In the genomic region with DNA sequence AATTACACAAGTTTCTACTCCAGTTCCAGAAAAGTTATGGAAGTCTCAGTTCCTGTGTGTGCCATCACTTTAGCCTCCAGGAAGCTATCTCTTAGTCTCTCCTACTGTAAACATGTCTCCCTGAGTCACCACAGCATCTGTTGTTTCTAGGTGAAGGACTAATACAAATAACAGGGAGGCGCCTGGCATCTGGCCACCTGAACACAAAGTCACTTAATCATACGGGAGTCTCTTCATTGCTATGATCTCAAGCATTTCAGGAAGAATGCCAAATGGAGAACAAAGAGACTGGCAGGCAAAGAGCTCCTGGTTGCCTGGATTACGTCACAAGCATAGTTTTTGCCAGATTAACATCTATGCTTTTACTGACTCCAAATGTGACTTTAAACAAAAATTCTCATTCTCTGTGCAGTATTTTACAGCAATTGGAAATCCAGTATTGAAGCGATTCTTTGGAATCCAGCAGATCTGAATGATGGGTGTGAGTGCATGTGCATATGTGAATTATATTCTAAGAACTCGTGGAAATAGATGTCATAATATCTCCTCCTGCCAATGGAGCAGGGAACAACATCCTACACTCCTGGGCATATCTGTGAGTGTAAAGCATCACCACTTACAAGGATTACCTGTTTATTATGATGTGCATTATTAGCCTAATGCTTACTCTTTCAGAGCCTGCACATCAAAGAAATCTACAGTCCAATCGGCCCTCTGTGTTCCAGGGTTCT, we compare ENCODE assay signal across 8 cellular contexts.
DNase-seq lines count a peak whose midpoint lies in the region; ATAC-seq lines count a peak whose summit lies in the region.

No MANE protein-coding gene starts in this region.

- no peak overlapping the region for H3K4me3 ChIP-seq in mesodermal cell (ENCODE audit: extremely low read depth, insufficient read depth, low read length, poor library complexity, severe bottlenecking)

- WGBS in mesodermal cell (ENCODE audit: insufficient coverage in 2 of 2), 2 experiments, result 80 to 94% methylated on average over 3 to 4 of the region's 6 CpGs

- H3K9me3 Mint-ChIP-seq in activated T-helper 17 cell treated with anti-CD3 and anti-CD28 coated beads, Interleukin-2, amount 50 U/mL, for 72 hours, result peaks cover 4% of the 10 kb centered on the region

- no peaks in the 10 kb centered on the region for H3K36me3 ChIP-seq in mesodermal cell (ENCODE audit: control insufficient read depth, insufficient read depth, low read length)

- H3K27me3 Mint-ChIP-seq in activated T-helper 17 cell treated with anti-CD3 and anti-CD28 coated beads, Interleukin-2, amount 50 U/mL, for 72 hours, result no peaks in the 10 kb centered on the region

- H3K36me3 Mint-ChIP-seq in activated T-helper 17 cell treated with anti-CD3 and anti-CD28 coated beads, Interleukin-2, amount 50 U/mL, for 72 hours (ENCODE audit: low read depth), result no peaks in the 10 kb centered on the region

- peak overlapping the region; percentile 52 for H3K27ac ChIP-seq in mesodermal cell (ENCODE audit: low read depth, low read length, severe bottlenecking)

- no peak overlapping the region for H3K27ac Mint-ChIP-seq in activated T-helper 17 cell treated with anti-CD3 and anti-CD28 coated beads, Interleukin-2, amount 50 U/mL, for 72 hours

- DNase-seq in DMS53 treated with DMSO at 0.1 percent for 48 hours (lab: John Stamatoyannopoulos, UW; ENCODE audit: unreplicated experiment) (peak; percentile 72), NCI-H345 (lab: John Stamatoyannopoulos, UW) (peak; percentile 98), cerebellar nuclear complex (lab: John Stamatoyannopoulos, UW) (peak; percentile 20 to 50), middle frontal gyrus (ENCODE audit: extremely low spot score, low spot score) (no peak)

- H3K9me3 ChIP-seq in mesodermal cell (ENCODE audit: control insufficient read depth, low read length), result no peaks in the 10 kb centered on the region

- no peaks in the 10 kb centered on the region for H3K4me1 Mint-ChIP-seq in activated T-helper 17 cell treated with anti-CD3 and anti-CD28 coated beads, Interleukin-2, amount 50 U/mL, for 72 hours

- H3K4me3 Mint-ChIP-seq in activated T-helper 17 cell treated with anti-CD3 and anti-CD28 coated beads, Interleukin-2, amount 50 U/mL, for 72 hours, result no peak overlapping the region

- H3K4me1 ChIP-seq in mesodermal cell (ENCODE audit: control insufficient read depth, insufficient read depth, low read length, poor library complexity, severe bottlenecking), result peaks cover 20% of the 10 kb centered on the region

- ATAC-seq in GM18907 (IDR thresholded peaks at IDR 0.05; ENCODE audit: unreplicated experiment), result no peak
- no peak for ATAC-seq in GM21723 (IDR thresholded peaks at IDR 0.05; ENCODE audit: unreplicated experiment)
- no peak for ATAC-seq in activated T-helper 17 cell treated with anti-CD3 and anti-CD28 coated beads, Interleukin-2, amount 50 U/mL, for 72 hours (replicated peaks)
